1 cellular context compared by ENCODE assay signal in the genomic region with DNA sequence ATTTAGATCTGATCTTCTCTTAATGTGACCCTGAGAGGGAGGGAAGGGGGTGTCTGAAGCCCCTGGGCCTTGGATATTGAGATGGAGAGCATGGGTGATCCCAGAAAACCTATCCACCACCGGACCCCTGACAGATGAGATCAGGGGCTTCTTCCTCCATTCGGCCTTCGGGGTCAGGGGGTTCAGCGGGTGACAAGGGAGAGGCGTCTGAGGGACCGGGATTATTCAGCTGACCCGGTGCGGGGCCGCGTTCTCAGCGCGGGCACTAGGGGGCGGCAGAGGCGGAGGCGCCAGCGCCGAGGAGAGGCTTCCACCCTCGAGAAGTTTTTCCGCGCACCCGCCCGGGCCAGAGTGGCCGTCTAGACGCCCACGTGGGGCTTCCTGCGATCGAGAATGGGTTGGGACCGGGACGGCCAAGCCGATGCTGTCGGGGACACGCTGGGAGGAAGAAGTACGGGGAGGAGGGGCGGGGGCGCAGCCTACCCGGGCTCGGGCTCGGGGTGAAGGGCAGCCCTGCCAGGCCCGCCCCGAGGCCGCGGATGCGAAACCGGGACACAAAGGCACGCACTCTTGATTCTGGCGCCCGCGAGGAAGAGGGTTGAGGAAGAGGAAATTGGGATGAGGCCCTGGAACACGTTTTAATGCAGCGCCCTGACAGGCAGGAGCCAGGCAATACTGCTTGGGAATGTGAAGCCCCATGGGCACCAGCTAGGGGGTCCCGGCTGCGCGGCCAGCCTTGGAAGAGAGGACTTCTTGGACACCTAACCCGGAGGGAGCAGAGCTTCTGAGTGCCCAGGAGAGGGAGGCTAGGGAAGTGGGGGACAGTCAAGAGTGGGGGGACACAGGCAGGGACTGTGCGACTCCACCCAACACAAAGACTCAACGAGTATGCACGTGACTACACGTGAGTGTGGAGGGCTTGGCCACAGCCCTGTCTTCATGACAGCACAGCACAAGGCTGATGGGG.
A peak's percentile ranks its signal among the peaks of the same experiment; 100 is the strongest.
TF ChIP-seq lines count a peak whose summit lies in the region.

No MANE protein-coding gene starts in this region.

TF ChIP-seq in HepG2, 621 proteins besides CTCF, POLR2A, EP300 and RAD21 (continued from another document and continues in another):
- TF ChIP-seq, protein P1, sequence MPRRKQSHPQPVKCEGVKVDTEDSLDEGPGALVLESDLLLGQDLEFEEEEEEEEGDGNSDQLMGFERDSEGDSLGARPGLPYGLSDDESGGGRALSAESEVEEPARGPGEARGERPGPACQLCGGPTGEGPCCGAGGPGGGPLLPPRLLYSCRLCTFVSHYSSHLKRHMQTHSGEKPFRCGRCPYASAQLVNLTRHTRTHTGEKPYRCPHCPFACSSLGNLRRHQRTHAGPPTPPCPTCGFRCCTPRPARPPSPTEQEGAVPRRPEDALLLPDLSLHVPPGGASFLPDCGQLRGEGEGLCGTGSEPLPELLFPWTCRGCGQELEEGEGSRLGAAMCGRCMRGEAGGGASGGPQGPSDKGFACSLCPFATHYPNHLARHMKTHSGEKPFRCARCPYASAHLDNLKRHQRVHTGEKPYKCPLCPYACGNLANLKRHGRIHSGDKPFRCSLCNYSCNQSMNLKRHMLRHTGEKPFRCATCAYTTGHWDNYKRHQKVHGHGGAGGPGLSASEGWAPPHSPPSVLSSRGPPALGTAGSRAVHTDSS (CRISPR knock-in tag; conservative IDR thresholded peaks at IDR 0.05) = no peak
- TF ChIP-seq, protein P2, sequence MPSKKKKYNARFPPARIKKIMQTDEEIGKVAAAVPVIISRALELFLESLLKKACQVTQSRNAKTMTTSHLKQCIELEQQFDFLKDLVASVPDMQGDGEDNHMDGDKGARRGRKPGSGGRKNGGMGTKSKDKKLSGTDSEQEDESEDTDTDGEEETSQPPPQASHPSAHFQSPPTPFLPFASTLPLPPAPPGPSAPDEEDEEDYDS (CRISPR knock-in tag; IDR thresholded peaks at IDR 0.05) = no peak; the same call in 1 of the 2 replicates
- TF ChIP-seq PAWR (CRISPR knock-in tag; IDR thresholded peaks at IDR 0.05; ENCODE audit: borderline replicate concordance) (no peak), DMAP1 (CRISPR knock-in tag; IDR thresholded peaks at IDR 0.05) (0 out of 2 replicates have a peak, but pooled peaks have one; percentile 29), ZNF839 (CRISPR knock-in tag; IDR thresholded peaks at IDR 0.05; ENCODE audit: borderline replicate concordance) (no peak), ZSCAN31 (CRISPR knock-in tag; IDR thresholded peaks at IDR 0.05; ENCODE audit: low read depth) (no peak), ZBTB42 (CRISPR knock-in tag; IDR thresholded peaks at IDR 0.05) (no peak), ZFP82 (CRISPR knock-in tag; IDR thresholded peaks at IDR 0.05; ENCODE audit: borderline replicate concordance) (no peak), ERF (CRISPR knock-in tag; IDR thresholded peaks at IDR 0.05) (peak; percentile 21; the same call in 1 of the 2 replicates), ZNF577 (CRISPR knock-in tag; IDR thresholded peaks at IDR 0.05; ENCODE audit: borderline replicate concordance, low read depth) (no peak), ZKSCAN1 (IDR thresholded peaks at IDR 0.05; ENCODE audit: low read length) (no peak), GATAD2A (CRISPR knock-in tag; IDR thresholded peaks at IDR 0.05) (peak; percentile 53; the same call in 1 of the 2 replicates), RFX3 (CRISPR knock-in tag; IDR thresholded peaks at IDR 0.05) (no peak), ZNF230 (CRISPR knock-in tag; IDR thresholded peaks at IDR 0.05) (peak; percentile 84; the same call in 1 of the 2 replicates), BRCA1 (CRISPR knock-in tag; IDR thresholded peaks at IDR 0.05) (no peak), ZNF317 (CRISPR knock-in tag; IDR thresholded peaks at IDR 0.05) (no peak), ZNF282 (IDR thresholded peaks at IDR 0.05; ENCODE audit: partially characterized antibody) (no peak), NFKB2 (CRISPR knock-in tag; IDR thresholded peaks at IDR 0.05; ENCODE audit: borderline replicate concordance) (no peak; the same call in 1 of the 2 replicates), PCBP2 (optimal IDR thresholded peaks at IDR 0.05; ENCODE audit: low read depth, low read length, poor library complexity, severe bottlenecking) (no peak), ZMYM3 (CRISPR knock-in tag; IDR thresholded peaks at IDR 0.05) (peak; percentile 40; the same call in 1 of the 2 replicates), ZNF768 (CRISPR knock-in tag; IDR thresholded peaks at IDR 0.05) (peak; percentile 30; the same call in 1 of the 2 replicates), SP2 (CRISPR knock-in tag; IDR thresholded peaks at IDR 0.05) (no peak)
- TF ChIP-seq, protein P3, sequence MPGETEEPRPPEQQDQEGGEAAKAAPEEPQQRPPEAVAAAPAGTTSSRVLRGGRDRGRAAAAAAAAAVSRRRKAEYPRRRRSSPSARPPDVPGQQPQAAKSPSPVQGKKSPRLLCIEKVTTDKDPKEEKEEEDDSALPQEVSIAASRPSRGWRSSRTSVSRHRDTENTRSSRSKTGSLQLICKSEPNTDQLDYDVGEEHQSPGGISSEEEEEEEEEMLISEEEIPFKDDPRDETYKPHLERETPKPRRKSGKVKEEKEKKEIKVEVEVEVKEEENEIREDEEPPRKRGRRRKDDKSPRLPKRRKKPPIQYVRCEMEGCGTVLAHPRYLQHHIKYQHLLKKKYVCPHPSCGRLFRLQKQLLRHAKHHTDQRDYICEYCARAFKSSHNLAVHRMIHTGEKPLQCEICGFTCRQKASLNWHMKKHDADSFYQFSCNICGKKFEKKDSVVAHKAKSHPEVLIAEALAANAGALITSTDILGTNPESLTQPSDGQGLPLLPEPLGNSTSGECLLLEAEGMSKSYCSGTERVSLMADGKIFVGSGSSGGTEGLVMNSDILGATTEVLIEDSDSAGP (CRISPR knock-in tag; IDR thresholded peaks at IDR 0.05; ENCODE audit: borderline replicate concordance) = peak; percentile 84; the same call in 1 of the 2 replicates
- TF ChIP-seq, protein P4, sequence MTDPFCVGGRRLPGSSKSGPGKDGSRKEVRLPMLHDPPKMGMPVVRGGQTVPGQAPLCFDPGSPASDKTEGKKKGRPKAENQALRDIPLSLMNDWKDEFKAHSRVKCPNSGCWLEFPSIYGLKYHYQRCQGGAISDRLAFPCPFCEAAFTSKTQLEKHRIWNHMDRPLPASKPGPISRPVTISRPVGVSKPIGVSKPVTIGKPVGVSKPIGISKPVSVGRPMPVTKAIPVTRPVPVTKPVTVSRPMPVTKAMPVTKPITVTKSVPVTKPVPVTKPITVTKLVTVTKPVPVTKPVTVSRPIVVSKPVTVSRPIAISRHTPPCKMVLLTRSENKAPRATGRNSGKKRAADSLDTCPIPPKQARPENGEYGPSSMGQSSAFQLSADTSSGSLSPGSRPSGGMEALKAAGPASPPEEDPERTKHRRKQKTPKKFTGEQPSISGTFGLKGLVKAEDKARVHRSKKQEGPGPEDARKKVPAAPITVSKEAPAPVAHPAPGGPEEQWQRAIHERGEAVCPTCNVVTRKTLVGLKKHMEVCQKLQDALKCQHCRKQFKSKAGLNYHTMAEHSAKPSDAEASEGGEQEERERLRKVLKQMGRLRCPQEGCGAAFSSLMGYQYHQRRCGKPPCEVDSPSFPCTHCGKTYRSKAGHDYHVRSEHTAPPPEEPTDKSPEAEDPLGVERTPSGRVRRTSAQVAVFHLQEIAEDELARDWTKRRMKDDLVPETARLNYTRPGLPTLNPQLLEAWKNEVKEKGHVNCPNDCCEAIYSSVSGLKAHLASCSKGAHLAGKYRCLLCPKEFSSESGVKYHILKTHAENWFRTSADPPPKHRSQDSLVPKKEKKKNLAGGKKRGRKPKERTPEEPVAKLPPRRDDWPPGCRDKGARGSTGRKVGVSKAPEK (CRISPR knock-in tag; IDR thresholded peaks at IDR 0.05; ENCODE audit: borderline replicate concordance) = peak; percentile 79; the same call in 1 of the 2 replicates
- TF ChIP-seq, protein P5, sequence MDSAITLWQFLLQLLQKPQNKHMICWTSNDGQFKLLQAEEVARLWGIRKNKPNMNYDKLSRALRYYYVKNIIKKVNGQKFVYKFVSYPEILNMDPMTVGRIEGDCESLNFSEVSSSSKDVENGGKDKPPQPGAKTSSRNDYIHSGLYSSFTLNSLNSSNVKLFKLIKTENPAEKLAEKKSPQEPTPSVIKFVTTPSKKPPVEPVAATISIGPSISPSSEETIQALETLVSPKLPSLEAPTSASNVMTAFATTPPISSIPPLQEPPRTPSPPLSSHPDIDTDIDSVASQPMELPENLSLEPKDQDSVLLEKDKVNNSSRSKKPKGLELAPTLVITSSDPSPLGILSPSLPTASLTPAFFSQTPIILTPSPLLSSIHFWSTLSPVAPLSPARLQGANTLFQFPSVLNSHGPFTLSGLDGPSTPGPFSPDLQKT (CRISPR knock-in tag; IDR thresholded peaks at IDR 0.05; ENCODE audit: borderline replicate concordance) = no peak
- TF ChIP-seq, protein P6, sequence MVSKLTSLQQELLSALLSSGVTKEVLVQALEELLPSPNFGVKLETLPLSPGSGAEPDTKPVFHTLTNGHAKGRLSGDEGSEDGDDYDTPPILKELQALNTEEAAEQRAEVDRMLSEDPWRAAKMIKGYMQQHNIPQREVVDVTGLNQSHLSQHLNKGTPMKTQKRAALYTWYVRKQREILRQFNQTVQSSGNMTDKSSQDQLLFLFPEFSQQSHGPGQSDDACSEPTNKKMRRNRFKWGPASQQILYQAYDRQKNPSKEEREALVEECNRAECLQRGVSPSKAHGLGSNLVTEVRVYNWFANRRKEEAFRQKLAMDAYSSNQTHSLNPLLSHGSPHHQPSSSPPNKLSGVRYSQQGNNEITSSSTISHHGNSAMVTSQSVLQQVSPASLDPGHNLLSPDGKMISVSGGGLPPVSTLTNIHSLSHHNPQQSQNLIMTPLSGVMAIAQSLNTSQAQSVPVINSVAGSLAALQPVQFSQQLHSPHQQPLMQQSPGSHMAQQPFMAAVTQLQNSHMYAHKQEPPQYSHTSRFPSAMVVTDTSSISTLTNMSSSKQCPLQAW (CRISPR knock-in tag; IDR thresholded peaks at IDR 0.05) = peak; percentile 11; the same call in 1 of the 2 replicates
- TF ChIP-seq, protein P7, sequence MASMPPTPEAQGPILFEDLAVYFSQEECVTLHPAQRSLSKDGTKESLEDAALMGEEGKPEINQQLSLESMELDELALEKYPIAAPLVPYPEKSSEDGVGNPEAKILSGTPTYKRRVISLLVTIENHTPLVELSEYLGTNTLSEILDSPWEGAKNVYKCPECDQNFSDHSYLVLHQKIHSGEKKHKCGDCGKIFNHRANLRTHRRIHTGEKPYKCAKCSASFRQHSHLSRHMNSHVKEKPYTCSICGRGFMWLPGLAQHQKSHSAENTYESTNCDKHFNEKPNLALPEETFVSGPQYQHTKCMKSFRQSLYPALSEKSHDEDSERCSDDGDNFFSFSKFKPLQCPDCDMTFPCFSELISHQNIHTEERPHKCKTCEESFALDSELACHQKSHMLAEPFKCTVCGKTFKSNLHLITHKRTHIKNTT (CRISPR knock-in tag; IDR thresholded peaks at IDR 0.05) = no peak
- TF ChIP-seq, protein P8, sequence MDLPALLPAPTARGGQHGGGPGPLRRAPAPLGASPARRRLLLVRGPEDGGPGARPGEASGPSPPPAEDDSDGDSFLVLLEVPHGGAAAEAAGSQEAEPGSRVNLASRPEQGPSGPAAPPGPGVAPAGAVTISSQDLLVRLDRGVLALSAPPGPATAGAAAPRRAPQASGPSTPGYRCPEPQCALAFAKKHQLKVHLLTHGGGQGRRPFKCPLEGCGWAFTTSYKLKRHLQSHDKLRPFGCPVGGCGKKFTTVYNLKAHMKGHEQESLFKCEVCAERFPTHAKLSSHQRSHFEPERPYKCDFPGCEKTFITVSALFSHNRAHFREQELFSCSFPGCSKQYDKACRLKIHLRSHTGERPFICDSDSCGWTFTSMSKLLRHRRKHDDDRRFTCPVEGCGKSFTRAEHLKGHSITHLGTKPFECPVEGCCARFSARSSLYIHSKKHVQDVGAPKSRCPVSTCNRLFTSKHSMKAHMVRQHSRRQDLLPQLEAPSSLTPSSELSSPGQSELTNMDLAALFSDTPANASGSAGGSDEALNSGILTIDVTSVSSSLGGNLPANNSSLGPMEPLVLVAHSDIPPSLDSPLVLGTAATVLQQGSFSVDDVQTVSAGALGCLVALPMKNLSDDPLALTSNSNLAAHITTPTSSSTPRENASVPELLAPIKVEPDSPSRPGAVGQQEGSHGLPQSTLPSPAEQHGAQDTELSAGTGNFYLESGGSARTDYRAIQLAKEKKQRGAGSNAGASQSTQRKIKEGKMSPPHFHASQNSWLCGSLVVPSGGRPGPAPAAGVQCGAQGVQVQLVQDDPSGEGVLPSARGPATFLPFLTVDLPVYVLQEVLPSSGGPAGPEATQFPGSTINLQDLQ (CRISPR knock-in tag; IDR thresholded peaks at IDR 0.05) = no peak
- TF ChIP-seq, protein P9, sequence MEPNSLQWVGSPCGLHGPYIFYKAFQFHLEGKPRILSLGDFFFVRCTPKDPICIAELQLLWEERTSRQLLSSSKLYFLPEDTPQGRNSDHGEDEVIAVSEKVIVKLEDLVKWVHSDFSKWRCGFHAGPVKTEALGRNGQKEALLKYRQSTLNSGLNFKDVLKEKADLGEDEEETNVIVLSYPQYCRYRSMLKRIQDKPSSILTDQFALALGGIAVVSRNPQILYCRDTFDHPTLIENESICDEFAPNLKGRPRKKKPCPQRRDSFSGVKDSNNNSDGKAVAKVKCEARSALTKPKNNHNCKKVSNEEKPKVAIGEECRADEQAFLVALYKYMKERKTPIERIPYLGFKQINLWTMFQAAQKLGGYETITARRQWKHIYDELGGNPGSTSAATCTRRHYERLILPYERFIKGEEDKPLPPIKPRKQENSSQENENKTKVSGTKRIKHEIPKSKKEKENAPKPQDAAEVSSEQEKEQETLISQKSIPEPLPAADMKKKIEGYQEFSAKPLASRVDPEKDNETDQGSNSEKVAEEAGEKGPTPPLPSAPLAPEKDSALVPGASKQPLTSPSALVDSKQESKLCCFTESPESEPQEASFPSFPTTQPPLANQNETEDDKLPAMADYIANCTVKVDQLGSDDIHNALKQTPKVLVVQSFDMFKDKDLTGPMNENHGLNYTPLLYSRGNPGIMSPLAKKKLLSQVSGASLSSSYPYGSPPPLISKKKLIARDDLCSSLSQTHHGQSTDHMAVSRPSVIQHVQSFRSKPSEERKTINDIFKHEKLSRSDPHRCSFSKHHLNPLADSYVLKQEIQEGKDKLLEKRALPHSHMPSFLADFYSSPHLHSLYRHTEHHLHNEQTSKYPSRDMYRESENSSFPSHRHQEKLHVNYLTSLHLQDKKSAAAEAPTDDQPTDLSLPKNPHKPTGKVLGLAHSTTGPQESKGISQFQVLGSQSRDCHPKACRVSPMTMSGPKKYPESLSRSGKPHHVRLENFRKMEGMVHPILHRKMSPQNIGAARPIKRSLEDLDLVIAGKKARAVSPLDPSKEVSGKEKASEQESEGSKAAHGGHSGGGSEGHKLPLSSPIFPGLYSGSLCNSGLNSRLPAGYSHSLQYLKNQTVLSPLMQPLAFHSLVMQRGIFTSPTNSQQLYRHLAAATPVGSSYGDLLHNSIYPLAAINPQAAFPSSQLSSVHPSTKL (CRISPR knock-in tag; IDR thresholded peaks at IDR 0.05) = no peak
